In the genomic region with DNA sequence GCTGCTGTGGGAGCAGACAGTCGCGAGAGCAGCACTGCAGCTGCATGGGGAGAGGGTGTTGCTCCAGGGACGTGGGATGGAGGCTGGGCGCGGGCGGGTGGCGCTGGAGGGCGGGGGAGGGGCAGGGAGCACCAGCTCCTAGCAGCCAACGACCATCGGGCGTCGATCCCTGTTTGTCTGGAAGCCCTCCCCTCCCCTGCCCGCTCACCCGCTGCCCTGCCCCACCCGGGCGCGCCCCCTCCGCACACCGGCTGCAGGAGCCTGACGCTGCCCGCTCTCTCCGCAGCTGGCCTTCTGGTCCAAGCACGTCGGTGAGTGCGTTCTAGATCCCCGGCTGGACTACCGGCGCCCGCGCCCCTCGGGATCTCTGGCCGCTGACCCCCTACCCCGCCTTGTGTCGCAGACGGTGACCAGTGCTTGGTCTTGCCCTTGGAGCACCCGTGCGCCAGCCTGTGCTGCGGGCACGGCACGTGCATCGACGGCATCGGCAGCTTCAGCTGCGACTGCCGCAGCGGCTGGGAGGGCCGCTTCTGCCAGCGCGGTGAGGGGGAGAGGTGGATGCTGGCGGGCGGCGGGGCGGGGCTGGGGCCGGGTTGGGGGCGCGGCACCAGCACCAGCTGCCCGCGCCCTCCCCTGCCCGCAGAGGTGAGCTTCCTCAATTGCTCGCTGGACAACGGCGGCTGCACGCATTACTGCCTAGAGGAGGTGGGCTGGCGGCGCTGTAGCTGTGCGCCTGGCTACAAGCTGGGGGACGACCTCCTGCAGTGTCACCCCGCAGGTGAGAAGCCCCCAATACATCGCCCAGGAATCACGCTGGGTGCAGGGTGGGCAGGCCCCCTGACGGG, we compare ENCODE assay signal across 8 cellular contexts. TPM values are rescaled to one million over a fixed set of nuclear protein-coding genes. Genes with fewer than 3 reads are reported as not detected.
DNase-seq lines count a peak whose midpoint lies in the region; ATAC-seq and TF ChIP-seq lines count a peak whose summit lies in the region.

No MANE protein-coding gene starts in this region.

- TF ChIP-seq RAD21 in IMR-90 (IDR thresholded peaks at IDR 0.05; ENCODE audit: low read length) = no peak

- peaks cover 3 to 15% (median 8%) of the 10 kb centered on the region in 4 donors for H3K4me1 Mint-ChIP-seq in CD4-positive, CD25-positive, alpha-beta regulatory T cell

- H2BK120ac ChIP-seq in IMR-90 (ENCODE audit: low read depth, low read length) = no peak overlapping the region

- ATAC-seq in CD4-positive, CD25-positive, alpha-beta regulatory T cell (ENCODE audit: low read depth in 2 of 2) = peak; percentile 49 to 58
- peak; percentile 33 for ATAC-seq in IMR-90 (ENCODE audit: low read depth)

- H3K9ac ChIP-seq in IMR-90 (ENCODE audit: low read depth, low read length) = no peak overlapping the region

- WGBS in IMR-90 (ENCODE audit: extremely low coverage in 2 of 2, insufficient read length in 1 of 2), 2 experiments = 8% methylated on average over 11 of the region's 71 CpGs; no CpG with 5 or more reads in 1 of the 2 experiments
- WGBS in prostate gland = 4% methylated on average over 48 of the region's 71 CpGs

- H2BK15ac ChIP-seq in IMR-90 (ENCODE audit: low read depth, low read length) = no peak overlapping the region

- H3K36me3 Mint-ChIP-seq in CD4-positive, CD25-positive, alpha-beta regulatory T cell = no peaks in the 10 kb centered on the region

- no peaks in the 10 kb centered on the region for H3K9me3 ChIP-seq in CD4-positive, CD25-positive, alpha-beta regulatory T cell (ENCODE audit: control insufficient read depth in 2 of 2, low read length in 2 of 2)
- H3K9me3 ChIP-seq in IMR-90 (ENCODE audit: control insufficient read depth, insufficient read depth, low read length) = no peaks in the 10 kb centered on the region
- H3K9me3 ChIP-seq in prostate gland = no peaks in the 10 kb centered on the region

- no peak overlapping the region for H4K91ac ChIP-seq in IMR-90 (ENCODE audit: insufficient read depth, low read depth, low read length)

- CTCF ChIA-PET in IMR-90 (lab: Yijun Ruan, JAX) = interaction anchor here (0.5 kb wide), 1 partner anchor 641 kb away, joined by 4 read pairs; no protein-coding TSS in a partner anchor

- BruUV-seq in IMR-90 (replicated peaks; lab: Mats Ljungman, UMichigan) = no TSS peak

- H3K9me1 ChIP-seq in IMR-90 (ENCODE audit: insufficient read depth, low read length) = no peaks in the 10 kb centered on the region

- DNase-seq in CD4-positive, CD25-positive, alpha-beta regulatory T cell = peak in 2 of 3 donors; percentile 16 to 42
- DNase-seq in IMR-90 (no peak), T-helper 22 cell (ENCODE audit: low read depth) (peak; percentile 17), fibroblast of villous mesenchyme (ENCODE audit: low read depth) (no peak), prostate gland (ENCODE audit: low spot score) (no peak), OCI-M2 (lab: John Stamatoyannopoulos, UW; ENCODE audit: unreplicated experiment) (no peak)
- DNase-seq in activated effector memory CD4-positive, alpha-beta T cell treated with Interleukin-2 at 50 U/mL for 16 hours = no peak
- DNase-seq in effector CD4-positive, alpha-beta T cell = no peak

- no peak overlapping the region for H3K4me3 ChIP-seq in CD4-positive, CD25-positive, alpha-beta regulatory T cell (ENCODE audit: low read depth, low read length)
- H3K4me3 ChIP-seq in IMR-90 (ENCODE audit: insufficient read depth, low read depth, low read length) = peak overlapping the region; percentile 38
- peak overlapping the region; percentile 43 for H3K4me3 ChIP-seq in fibroblast of villous mesenchyme (ENCODE audit: low read depth, low read length)
- peak overlapping the region; percentile 5 to 20 for H3K4me3 ChIP-seq in prostate gland

- H2AK5ac ChIP-seq in IMR-90 (ENCODE audit: low read depth, low read length) = no peak overlapping the region

- H3K4ac ChIP-seq in IMR-90 (ENCODE audit: low read depth, low read length) = no peak overlapping the region; the same call in 1 of the 2 replicates

- H3K4me1 ChIP-seq in CD4-positive, CD25-positive, alpha-beta regulatory T cell (ENCODE audit: control insufficient read depth, insufficient read depth, low read length, poor library complexity, severe bottlenecking) = peaks cover 13% of the 10 kb centered on the region
- H3K4me1 ChIP-seq in IMR-90 (ENCODE audit: control insufficient read depth, insufficient read depth, low read length) = no peaks in the 10 kb centered on the region; the same call in 1 of the 2 replicates
- H3K4me1 ChIP-seq in prostate gland (replicated peaks) = peaks cover 7% of the 10 kb centered on the region

- no peak overlapping the region for H3K27ac ChIP-seq in CD4-positive, CD25-positive, alpha-beta regulatory T cell (ENCODE audit: insufficient read depth, low read length, poor library complexity, severe bottlenecking)
- H3K27ac ChIP-seq in IMR-90 (ENCODE audit: insufficient read depth, low read length) (no peak overlapping the region), prostate gland (no peak overlapping the region)

- H2BK5ac ChIP-seq in IMR-90 (ENCODE audit: low read depth, low read length, poor library complexity, severe bottlenecking) = no peak overlapping the region

- no peak overlapping the region for H3K18ac ChIP-seq in IMR-90 (ENCODE audit: low read depth, low read length)

- H4K20me1 ChIP-seq in IMR-90 (ENCODE audit: insufficient read depth, low read length) = no peaks in the 10 kb centered on the region; the same call in 1 of the 2 replicates

- no peak overlapping the region for H4K5ac ChIP-seq in IMR-90 (ENCODE audit: low read depth, low read length)

- dilution Hi-C loops in IMR-90 (cut with HindIII; ENCODE audit: low sequenced_read_pairs, unreplicated experiment) = no loop called here

- in situ Hi-C loops in IMR-90 (cut with MboI; ENCODE audit: low sequenced_read_pairs) = no loop called here

- H2BK20ac ChIP-seq in IMR-90 (ENCODE audit: low read depth, low read length) = no peak overlapping the region

- H3K27me3 ChIP-seq in CD4-positive, CD25-positive, alpha-beta regulatory T cell (ENCODE audit: control insufficient read depth, insufficient read depth, low read length) = peaks cover 9% of the 10 kb centered on the region
- H3K27me3 ChIP-seq in IMR-90 (ENCODE audit: control insufficient read depth, insufficient read depth, low read length) (peaks cover 26% of the 10 kb centered on the region), prostate gland (replicated peaks; ENCODE audit: insufficient read depth) (peaks cover 9% of the 10 kb centered on the region)

- no peaks in the 10 kb centered on the region for H3K36me3 ChIP-seq in CD4-positive, CD25-positive, alpha-beta regulatory T cell (ENCODE audit: control insufficient read depth, insufficient read depth, low read length)
- H3K36me3 ChIP-seq in IMR-90 (ENCODE audit: control insufficient read depth, insufficient read depth, low read length) (no peaks in the 10 kb centered on the region), prostate gland (no peaks in the 10 kb centered on the region)

- POLR2A ChIA-PET in IMR-90 (lab: Charles Lee; ENCODE audit: unreplicated experiment) = no interaction called here

- H2AFZ ChIP-seq in IMR-90 (replicated peaks; ENCODE audit: low read length, poor library complexity) = peak overlapping the region; percentile 85

- H3K56ac ChIP-seq in IMR-90 (ENCODE audit: extremely low read depth, insufficient read depth, low read length) = no peak overlapping the region

- no peak overlapping the region for H3K4me3 Mint-ChIP-seq in CD4-positive, CD25-positive, alpha-beta regulatory T cell

- H3K14ac ChIP-seq in IMR-90 (replicated peaks; ENCODE audit: low read depth, low read length) = no peak overlapping the region

- H3K23ac ChIP-seq in IMR-90 (ENCODE audit: low read depth, low read length) = no peak overlapping the region

- no peaks in the 10 kb centered on the region for H3K9me3 Mint-ChIP-seq in CD4-positive, CD25-positive, alpha-beta regulatory T cell

- TF ChIP-seq CTCF in IMR-90 (conservative IDR thresholded peaks at IDR 0.05; ENCODE audit: low read depth, low read length) (no peak), fibroblast of villous mesenchyme (IDR thresholded peaks at IDR 0.05; ENCODE audit: insufficient read depth, low read depth, low read length) (no peak), prostate gland (IDR thresholded peaks at IDR 0.05) (no peak)

- no peak overlapping the region for H2AK9ac ChIP-seq in IMR-90 (replicated peaks; ENCODE audit: low read depth, low read length, poor library complexity)

- H4K8ac ChIP-seq in IMR-90 (ENCODE audit: low read depth in 2 of 2, low read length in 2 of 2) = no peak overlapping the region

- no peak for TF ChIP-seq POLR2A in IMR-90 (IDR thresholded peaks at IDR 0.05; ENCODE audit: low read depth, low read length)
- no peak for TF ChIP-seq POLR2A in prostate gland (IDR thresholded peaks at IDR 0.05)

- peak overlapping the region; percentile 91 for H3K4me2 ChIP-seq in IMR-90 (ENCODE audit: low read depth, low read length)

- H3K79me1 ChIP-seq in IMR-90 (ENCODE audit: low read depth in 1 of 2, low read length in 2 of 2) = no peaks in the 10 kb centered on the region

- intact Hi-C loops in IMR-90 (cut with micrococcal nuclease) (no loop called here), prostate gland (cut with DNase I) (no loop called here)

- H3K27me3 Mint-ChIP-seq in CD4-positive, CD25-positive, alpha-beta regulatory T cell = peaks cover 34% of the 10 kb centered on the region

- no peak overlapping the region for H3K27ac Mint-ChIP-seq in CD4-positive, CD25-positive, alpha-beta regulatory T cell

TF ChIP-seq in IMR-90, 13 proteins besides CTCF, POLR2A, EP300 and RAD21:
- no peak for TF ChIP-seq MAFK (IDR thresholded peaks at IDR 0.05; ENCODE audit: low read depth, low read length)
- peak; percentile 74 for TF ChIP-seq BHLHE40 (IDR thresholded peaks at IDR 0.05; ENCODE audit: low read depth, low read length)

RNA-seq across cellular contexts. Expression of a gene that starts 4.6 kb away (rescaled TPM):
- not detected for total RNA-seq in CD4-positive, CD25-positive, alpha-beta regulatory T cell
- polyA plus RNA-seq in CD4-positive, CD25-positive, alpha-beta regulatory T cell = under 1 TPM in 1 of 4 donors, not detected in 3; 0.35 TPM
- 0.28 TPM in 1 of 2 replicates, not detected in the other for total RNA-seq in IMR-90 (2012; rRNA removed)
- 0.07 TPM in 1 of 2 replicates, not detected in the other for polyA plus RNA-seq in IMR-90 (2012; rRNA removed)
- polyA plus RNA-seq in IMR-90 (2012; cell fraction: cytosol; rRNA removed) = 0.10 TPM in 1 of 2 replicates, not detected in the other
- 0.05 and 0.22 TPM in 2 replicates for polyA plus RNA-seq in IMR-90 (2012; cell fraction: nucleus; rRNA removed; ENCODE audit: low replicate concordance)
- total RNA-seq in fibroblast of villous mesenchyme = not detected in 2 replicates
- not detected for total RNA-seq in prostate gland

RNA-seq across cellular contexts. Expression of a gene that starts 35.1 kb away (rescaled TPM):
- total RNA-seq in CD4-positive, CD25-positive, alpha-beta regulatory T cell = 95.7 TPM
- 10 to 100 TPM; 48.4 to 65.7 (median 50.5) TPM for polyA plus RNA-seq in CD4-positive, CD25-positive, alpha-beta regulatory T cell
- 30.8 and 31.9 TPM in 2 replicates for total RNA-seq in IMR-90 (2012; rRNA removed)
- polyA plus RNA-seq in IMR-90 (2012; rRNA removed) = 6.2 and 6.5 TPM in 2 replicates
- 2.0 and 2.1 TPM in 2 replicates for polyA plus RNA-seq in IMR-90 (2012; cell fraction: cytosol; rRNA removed)
- 3.2 and 7.7 TPM in 2 replicates for polyA plus RNA-seq in IMR-90 (2012; cell fraction: nucleus; rRNA removed; ENCODE audit: low replicate concordance)
- total RNA-seq in fibroblast of villous mesenchyme = 38.4 and 53.5 TPM in 2 replicates
- total RNA-seq in prostate gland = 10 to 100 TPM; 61.6 to 63.8 TPM

Comparison
In these comparisons a context has a peak if more than half of its experiments do, and no peak if none do; other contexts are left out.
1. DNase-seq: peak in CD4-positive, CD25-positive, alpha-beta regulatory T cell (2 of 3) and T-helper 22 cell (single experiment); none in IMR-90 (single experiment), fibroblast of villous mesenchyme (single experiment), prostate gland (single experiment), activated effector memory CD4-positive, alpha-beta T cell treated with Interleukin-2 at 50 U/mL for 16 hours (single experiment), effector CD4-positive, alpha-beta T cell (single experiment) and OCI-M2 (single experiment).